Comparison of ENCODE assay signal across 8 cellular contexts in the genomic region with DNA sequence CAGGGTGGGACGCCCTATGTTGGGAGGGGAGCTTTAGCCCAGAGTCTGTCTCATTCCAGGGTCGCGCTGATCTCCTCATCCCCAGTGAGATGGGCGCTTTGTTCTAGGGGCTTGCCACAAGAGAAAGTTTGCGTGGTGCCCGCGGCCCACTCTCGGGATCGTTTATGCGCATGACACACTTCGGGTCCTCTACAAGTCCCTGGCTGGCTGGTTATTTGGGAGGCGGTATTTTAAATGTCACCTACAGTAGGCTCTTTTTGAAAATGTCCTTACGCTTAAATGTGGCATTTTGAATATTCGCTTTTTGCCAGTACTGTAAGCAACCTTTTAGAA. TPM values are rescaled to one million over a fixed set of nuclear protein-coding genes. Genes with fewer than 3 reads are reported as not detected.
DNase-seq lines count a peak whose midpoint lies in the region; ATAC-seq, FAIRE-seq and TF ChIP-seq lines count a peak whose summit lies in the region.

No MANE protein-coding gene starts in this region.

- H3K4me3 ChIP-seq in CD4-positive, CD25-positive, alpha-beta regulatory T cell (ENCODE audit: low read depth, low read length), result peak overlapping the region; percentile 94
- H3K4me3 ChIP-seq in astrocyte of the cerebellum (ENCODE audit: low read depth, low read length) (peak overlapping the region; percentile 88), kidney (ENCODE audit: low read length in 2 of 2) (peak overlapping the region; percentile 86 to 91)

- H3K27ac Mint-ChIP-seq in CD4-positive, CD25-positive, alpha-beta regulatory T cell, result peak overlapping the region in 1 of 3 donors; percentile 84
- no peak overlapping the region for H3K27ac Mint-ChIP-seq in type B pancreatic cell

- no peaks in the 10 kb centered on the region for H3K9me3 ChIP-seq in CD4-positive, CD25-positive, alpha-beta regulatory T cell (ENCODE audit: control insufficient read depth in 2 of 2, low read length in 2 of 2)
- no peaks in the 10 kb centered on the region for H3K9me3 ChIP-seq in kidney (ENCODE audit: control insufficient read depth in 1 of 2, low read length in 2 of 2)

- H3K27me3 Mint-ChIP-seq in CD4-positive, CD25-positive, alpha-beta regulatory T cell, result no peaks in the 10 kb centered on the region
- H3K27me3 Mint-ChIP-seq in type B pancreatic cell, result no peaks in the 10 kb centered on the region

- in situ Hi-C loops in astrocyte of the cerebellum (cut with HindIII; ENCODE audit: low sequenced_read_pairs), result no loop called here

- H3K36me3 Mint-ChIP-seq in CD4-positive, CD25-positive, alpha-beta regulatory T cell, result peaks cover 14% of the 10 kb centered on the region
- H3K36me3 Mint-ChIP-seq in type B pancreatic cell, result peaks cover 4% of the 10 kb centered on the region

- TF ChIP-seq CTCF in astrocyte of the cerebellum (IDR thresholded peaks at IDR 0.05; ENCODE audit: low read depth, low read length, missing control alignments) (no peak), kidney (IDR thresholded peaks at IDR 0.05; ENCODE audit: borderline replicate concordance, extremely low read depth, insufficient read depth) (no peak), type B pancreatic cell (conservative IDR thresholded peaks at IDR 0.05) (no peak)

- H3K27ac ChIP-seq in CD4-positive, CD25-positive, alpha-beta regulatory T cell (ENCODE audit: insufficient read depth, low read length, poor library complexity, severe bottlenecking), result peak overlapping the region; percentile 88
- H3K27ac ChIP-seq in kidney (ENCODE audit: low read depth in 2 of 2, low read length in 2 of 2), result peak overlapping the region; percentile 11 to 58

- H3K9ac ChIP-seq in kidney (ENCODE audit: low read length in 2 of 2), result peak overlapping the region; percentile 50 to 70

- peaks cover 57% of the 10 kb centered on the region for H3K4me1 ChIP-seq in CD4-positive, CD25-positive, alpha-beta regulatory T cell (ENCODE audit: control insufficient read depth, insufficient read depth, low read length, poor library complexity, severe bottlenecking)
- peaks cover 11 to 13% of the 10 kb centered on the region in 2 donors for H3K4me1 ChIP-seq in kidney (ENCODE audit: control insufficient read depth in 1 of 2, insufficient read depth in 1 of 2, low read depth in 1 of 2, low read length in 2 of 2)

- intact Hi-C loops in kidney (cut with DNase I), result no loop called here

- peaks cover 16% of the 10 kb centered on the region for H3K36me3 ChIP-seq in CD4-positive, CD25-positive, alpha-beta regulatory T cell (ENCODE audit: control insufficient read depth, insufficient read depth, low read length)
- H3K36me3 ChIP-seq in kidney (ENCODE audit: control insufficient read depth in 1 of 2, insufficient read depth in 2 of 2, low read length in 2 of 2), result peaks cover 0 to 10% of the 10 kb centered on the region in 2 donors

- peaks cover 9 to 62% (median 53%) of the 10 kb centered on the region in 4 donors for H3K4me1 Mint-ChIP-seq in CD4-positive, CD25-positive, alpha-beta regulatory T cell
- peaks cover 8% of the 10 kb centered on the region for H3K4me1 Mint-ChIP-seq in type B pancreatic cell (ENCODE audit: unreplicated experiment)

- H3K27me3 ChIP-seq in CD4-positive, CD25-positive, alpha-beta regulatory T cell (ENCODE audit: control insufficient read depth, insufficient read depth, low read length), result no peaks in the 10 kb centered on the region

- FAIRE-seq in kidney (lab: Jason Lieb, UNC), result no peak

- H3K9me3 Mint-ChIP-seq in CD4-positive, CD25-positive, alpha-beta regulatory T cell, result no peaks in the 10 kb centered on the region
- H3K9me3 Mint-ChIP-seq in type B pancreatic cell, result no peaks in the 10 kb centered on the region

- H3K4me3 Mint-ChIP-seq in CD4-positive, CD25-positive, alpha-beta regulatory T cell, result no peak overlapping the region
- H3K4me3 Mint-ChIP-seq in type B pancreatic cell, result no peak overlapping the region

- ATAC-seq in CD4-positive, CD25-positive, alpha-beta regulatory T cell (ENCODE audit: low read depth in 2 of 2), result peak in 1 of 2 donors; percentile 0
- peak; percentile 3 for ATAC-seq in GM21447 (IDR thresholded peaks at IDR 0.05; ENCODE audit: unreplicated experiment)
- no peak for ATAC-seq in HG03342 (IDR thresholded peaks at IDR 0.05; ENCODE audit: unreplicated experiment)

- peak in 2 of 3 donors; percentile 20 to 56 for DNase-seq in CD4-positive, CD25-positive, alpha-beta regulatory T cell
- DNase-seq in NCI-H2227 (lab: John Stamatoyannopoulos, UW; ENCODE audit: unreplicated experiment), result peak; percentile 50
- no peak for DNase-seq in astrocyte of the cerebellum (ENCODE audit: low read depth)
- peak; percentile 71 for DNase-seq in kidney
- peak; percentile 1 for DNase-seq in stimulated activated CD8-positive, alpha-beta memory T cell treated with anti-CD3 and anti-CD28 coated beads, Interleukin-2, amount 100 ng/mL, for 1 hour (ENCODE audit: low read depth in 2 of 2)
- DNase-seq in type B pancreatic cell (ENCODE audit: extremely low spot score, unreplicated experiment), result no peak

RNA-seq across cellular contexts. Expression of a gene that starts 0.5 kb away (rescaled TPM):
- 40.5 TPM for total RNA-seq in CD4-positive, CD25-positive, alpha-beta regulatory T cell
- 10 to 100 TPM; 28.9 to 43.1 (median 32.8) TPM for polyA plus RNA-seq in CD4-positive, CD25-positive, alpha-beta regulatory T cell
- 28.9 TPM for total RNA-seq in kidney
- 15.7 TPM for polyA plus RNA-seq in kidney (ENCODE audit: insufficient read depth, low read depth, low replicate concordance)
- total RNA-seq in type B pancreatic cell (ENCODE audit: low replicate concordance), result 36.3 and 65.9 TPM in 2 replicates

RNA-seq across cellular contexts. Expression of a gene that starts 0.7 kb away (rescaled TPM):
- 39.6 TPM for total RNA-seq in CD4-positive, CD25-positive, alpha-beta regulatory T cell
- 10 to 100 TPM; 66.5 to 84.4 (median 75.3) TPM for polyA plus RNA-seq in CD4-positive, CD25-positive, alpha-beta regulatory T cell
- total RNA-seq in kidney (37.5 TPM), type B pancreatic cell (ENCODE audit: low replicate concordance) (25.6 and 36.1 TPM in 2 replicates)
- polyA plus RNA-seq in kidney (ENCODE audit: insufficient read depth, low read depth, low replicate concordance), result 9.0 TPM

RNA-seq across cellular contexts. Expression of a gene that starts 24.0 kb away (rescaled TPM):
- 0.76 TPM for total RNA-seq in CD4-positive, CD25-positive, alpha-beta regulatory T cell
- under 1 TPM in 3 of 4 donors, not detected in 1; 0.09 to 0.59 (median 0.17) TPM for polyA plus RNA-seq in CD4-positive, CD25-positive, alpha-beta regulatory T cell
- total RNA-seq in kidney (52.2 TPM), type B pancreatic cell (ENCODE audit: low replicate concordance) (0.71 and 0.87 TPM in 2 replicates)
- 28.2 TPM for polyA plus RNA-seq in kidney (ENCODE audit: insufficient read depth, low read depth, low replicate concordance)

Comparison
In these comparisons a context has a peak if more than half of its experiments do, and no peak if none do; other contexts are left out.
1. DNase-seq: peak in CD4-positive, CD25-positive, alpha-beta regulatory T cell (2 of 3), NCI-H2227 (single experiment), kidney (single experiment) and stimulated activated CD8-positive, alpha-beta memory T cell treated with anti-CD3 and anti-CD28 coated beads, Interleukin-2, amount 100 ng/mL, for 1 hour (2 of 2); none in astrocyte of the cerebellum (single experiment) and type B pancreatic cell (single experiment).
2. RNA of a gene that starts 24.0 kb away (total RNA-seq): 52.2 TPM in kidney (single experiment); 0.71 to 0.87 TPM in type B pancreatic cell and 0.76 TPM in CD4-positive, CD25-positive, alpha-beta regulatory T cell (single experiment); every median in the first group is over 10 times any median in the second.
3. Peak in every context shown above with its lines, with median percentiles within 50 percentile points of each other: H3K4me3 ChIP-seq.